26 cellular contexts compared by ENCODE assay signal in the genomic region with DNA sequence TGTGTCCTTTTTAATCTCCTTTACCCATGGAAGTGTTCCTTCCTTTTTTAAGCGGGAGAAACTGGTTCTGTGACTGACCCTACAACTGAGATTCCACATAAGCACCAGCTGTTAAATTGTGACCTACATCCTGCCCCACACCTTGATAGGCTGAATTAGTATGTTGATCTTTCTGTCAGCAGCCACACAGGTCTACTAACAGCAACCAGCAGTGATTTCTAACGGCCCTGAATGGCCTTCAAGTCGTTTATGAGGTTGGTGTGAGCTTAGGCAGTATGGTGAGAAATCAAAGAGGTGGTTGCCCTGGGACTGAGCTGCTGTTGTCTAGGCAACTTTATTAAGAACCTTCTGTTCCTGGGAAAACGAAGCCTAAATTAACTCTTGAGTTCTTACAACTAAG.
"Had no signal": no experiment of that assay in that cellular context is flagged by ENCODE, and none has a peak within 500 bp of the region (broad histone marks: within the 10 kb centered on the region; RNA-seq: fewer than 3 reads in every experiment).

No MANE protein-coding gene starts in this region.

- H3K27me3 Mint-ChIP-seq: activated CD8-positive, alpha-beta T cell treated with anti-CD3 and anti-CD28 coated beads for 36 hours; activated naive CD8-positive, alpha-beta T cell treated with anti-CD3 and anti-CD28 coated beads, Interleukin-2, amount 10 ng/mL, durations not matched to agents 7 days and 5 days had no signal

- H3K27ac ChIP-seq: adrenal gland, SK-N-MC, VCaP had no signal

- H3K9me3 Mint-ChIP-seq: activated T-helper 2 cell treated with anti-CD3 and anti-CD28 coated beads, Interferon-gamma antibody, Interleukin-2, Interleukin-4, amounts not matched to agents 10 μg/mL and 5 μg/mL and 100 μg/mL, durations not matched to agents 14 hours and 24 hours and 36 hours had no signal

- H3K4me3 ChIP-seq: adrenal gland, K562, SK-N-MC had no signal

- H3K4me1 ChIP-seq: adrenal gland had no signal

- H3K27ac Mint-ChIP-seq: activated CD8-positive, alpha-beta T cell treated with anti-CD3 and anti-CD28 coated beads for 36 hours; activated naive CD8-positive, alpha-beta T cell treated with anti-CD3 and anti-CD28 coated beads, Interleukin-2, amount 10 ng/mL, durations not matched to agents 7 days and 5 days; activated T-cell treated with anti-CD3 and anti-CD28 coated beads, Interleukin-2, amount 50 U/mL, for 72 hours; activated T-helper 2 cell treated with anti-CD3 and anti-CD28 coated beads, Interferon-gamma antibody, Interleukin-2, Interleukin-4, amounts not matched to agents 10 μg/mL and 5 μg/mL and 100 μg/mL, durations not matched to agents 14 hours and 24 hours and 36 hours had no signal

- H3K36me3 ChIP-seq: adrenal gland had no signal

- DNase-seq: activated CD4-positive, alpha-beta T cell treated with anti-CD3 and anti-CD28 coated beads for 4 hours; activated CD8-positive, alpha-beta memory T cell treated with anti-CD3 and anti-CD28 coated beads, Interleukin-2, amount 50 U/mL, for 4 hours; activated CD8-positive, alpha-beta T cell treated with anti-CD3 and anti-CD28 coated beads for 36 hours; activated gamma-delta T cell treated with Interleukin-2 at 50 U/mL for 16 hours; activated naive CD4-positive, alpha-beta T cell treated with anti-CD3 and anti-CD28 coated beads, Interleukin-2, amount 50 U/mL, for 16 hours; activated naive CD8-positive, alpha-beta T cell treated with anti-CD3 and anti-CD28 coated beads, Interleukin-2, amount 10 ng/mL, durations not matched to agents 7 days and 5 days; activated T-cell treated with anti-CD3 and anti-CD28 coated beads, Interleukin-2, amount 50 U/mL, for 72 hours; adrenal gland; anterior cingulate cortex; caudate nucleus; Kasumi-1; NCI-H1105 treated with DMSO at 0.1 percent for 48 hours; NCI-H1436 treated with DMSO at 0.1 percent for 48 hours; NCI-H187; NCI-H2081; NCI-H2171; NCI-H226; NCI-H69; NK-92 treated with Interleukin-12 subunit alpha and Interleukin-12 subunit beta, amount 100 ng/mL, for 24 hours; OCI-M1; RPMI8226; T-helper 1 cell had no signal

- H3K9me3 ChIP-seq: adrenal gland had no signal

- H3K27me3 ChIP-seq: adrenal gland had no signal

- H3K4me3 Mint-ChIP-seq: activated CD8-positive, alpha-beta T cell treated with anti-CD3 and anti-CD28 coated beads for 36 hours; activated naive CD8-positive, alpha-beta T cell treated with anti-CD3 and anti-CD28 coated beads, Interleukin-2, amount 10 ng/mL, durations not matched to agents 7 days and 5 days; activated T-cell treated with anti-CD3 and anti-CD28 coated beads, Interleukin-2, amount 50 U/mL, for 72 hours had no signal

- H3K4me1 Mint-ChIP-seq: activated naive CD8-positive, alpha-beta T cell treated with anti-CD3 and anti-CD28 coated beads, Interleukin-2, amount 10 ng/mL, durations not matched to agents 7 days and 5 days had no signal

- H3K36me3 Mint-ChIP-seq: activated naive CD8-positive, alpha-beta T cell treated with anti-CD3 and anti-CD28 coated beads, Interleukin-2, amount 10 ng/mL, durations not matched to agents 7 days and 5 days had no signal
